In the genomic region with DNA sequence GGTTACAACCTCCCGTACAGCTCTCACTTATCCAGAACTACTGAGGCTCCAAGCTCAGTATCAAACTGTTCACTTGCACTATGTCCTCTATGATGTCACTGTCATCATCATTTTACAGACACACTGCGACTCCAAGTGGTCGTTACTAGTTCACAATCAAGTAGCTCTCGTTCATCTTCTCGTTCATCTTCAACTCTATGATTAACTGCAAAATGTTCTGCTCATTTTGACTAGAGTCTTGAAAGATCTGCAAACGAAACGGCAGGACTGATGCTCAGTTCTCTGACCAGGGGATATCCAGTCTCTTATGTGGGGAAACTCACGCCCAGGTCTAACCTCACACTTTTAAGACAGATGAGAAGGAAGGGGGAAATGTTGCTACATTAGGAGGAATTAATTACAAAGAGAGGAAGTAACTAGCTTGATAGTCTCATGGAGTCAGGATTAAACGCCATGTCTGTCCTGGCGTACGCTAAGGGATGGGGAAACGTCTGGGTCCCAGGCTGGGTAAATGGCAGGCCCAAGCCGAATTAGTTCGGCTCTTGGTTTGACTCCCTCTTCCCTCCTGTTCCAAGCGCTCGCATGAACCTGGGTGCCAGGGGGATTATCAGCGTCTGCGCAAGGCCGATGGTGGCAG, we compare ENCODE assay signal across 8 cellular contexts. TPM values are rescaled to one million over a fixed set of nuclear protein-coding genes. Genes with fewer than 3 reads are reported as not detected.
DNase-seq lines count a peak whose midpoint lies in the region; ATAC-seq lines count a peak whose summit lies in the region.

No MANE protein-coding gene starts in this region.

- H3K27ac Mint-ChIP-seq in activated naive CD4-positive, alpha-beta T cell treated with anti-CD3 and anti-CD28 coated beads for 36 hours: peak overlapping the region; percentile 96

- peak overlapping the region; percentile 52 for H3K9ac ChIP-seq in muscle layer of colon (ENCODE audit: low read length)

- no peaks in the 10 kb centered on the region for H3K9me3 Mint-ChIP-seq in activated naive CD4-positive, alpha-beta T cell treated with anti-CD3 and anti-CD28 coated beads for 36 hours

- peaks cover 8% of the 10 kb centered on the region for H3K36me3 Mint-ChIP-seq in activated naive CD4-positive, alpha-beta T cell treated with anti-CD3 and anti-CD28 coated beads for 36 hours (ENCODE audit: low read depth)

- CTCF ChIA-PET in activated naive CD4-positive, alpha-beta T cell treated with anti-CD3 and anti-CD28 coated beads for 36 hours (lab: Charles Lee): interaction anchor here (0.6 to 2.5 kb wide), 8 partner anchors 16 to 327 kb away, joined by 3 to 23 read pairs (median 3); no protein-coding TSS in a partner anchor

- peaks cover 26% of the 10 kb centered on the region for H3K4me1 Mint-ChIP-seq in activated naive CD4-positive, alpha-beta T cell treated with anti-CD3 and anti-CD28 coated beads for 36 hours (ENCODE audit: low read depth)

- peaks cover 14% of the 10 kb centered on the region for H3K4me1 ChIP-seq in effector memory CD4-positive, alpha-beta T cell (ENCODE audit: control insufficient read depth, insufficient read depth, low read length, poor library complexity, severe bottlenecking)
- H3K4me1 ChIP-seq in muscle layer of colon (ENCODE audit: insufficient read depth, low read length): peaks cover 23% of the 10 kb centered on the region

- H3K9me3 ChIP-seq in effector memory CD4-positive, alpha-beta T cell (ENCODE audit: control insufficient read depth, low read length): no peaks in the 10 kb centered on the region
- no peaks in the 10 kb centered on the region for H3K9me3 ChIP-seq in muscle layer of colon (ENCODE audit: low read length)

- no peaks in the 10 kb centered on the region for H3K27me3 Mint-ChIP-seq in activated naive CD4-positive, alpha-beta T cell treated with anti-CD3 and anti-CD28 coated beads for 36 hours (ENCODE audit: low read depth)

- peak overlapping the region; percentile 64 for H3K4me3 ChIP-seq in effector memory CD4-positive, alpha-beta T cell (ENCODE audit: insufficient read depth, low read depth, low read length, poor library complexity, severe bottlenecking)
- H3K4me3 ChIP-seq in muscle layer of colon (ENCODE audit: low read depth in 1 of 2, low read length in 2 of 2): peak overlapping the region; percentile 63 to 89

- H3K4me3 Mint-ChIP-seq in activated naive CD4-positive, alpha-beta T cell treated with anti-CD3 and anti-CD28 coated beads for 36 hours: peak overlapping the region; percentile 98

- intact Hi-C loops in activated naive CD4-positive, alpha-beta T cell treated with anti-CD3 and anti-CD28 coated beads for 36 hours (cut with micrococcal nuclease): loop anchor here (1.0 to 2.0 kb wide), 10 partner anchors 41 to 699 kb away; a partner anchor contains a TSS

- H3K27me3 ChIP-seq in effector memory CD4-positive, alpha-beta T cell (replicated peaks; ENCODE audit: control insufficient read depth, insufficient read depth, low read length, poor library complexity, severe bottlenecking): no peaks in the 10 kb centered on the region
- H3K27me3 ChIP-seq in muscle layer of colon (ENCODE audit: control insufficient read depth in 1 of 2, insufficient read depth in 2 of 2, low read length in 2 of 2): no peaks in the 10 kb centered on the region

- H3K27ac ChIP-seq in effector memory CD4-positive, alpha-beta T cell (ENCODE audit: insufficient read depth, low read length, poor library complexity, severe bottlenecking): peak overlapping the region; percentile 73
- peak overlapping the region; percentile 90 for H3K27ac ChIP-seq in muscle layer of colon (ENCODE audit: low read depth, low read length)

- no peak for ATAC-seq in GM21576 (IDR thresholded peaks at IDR 0.05; ENCODE audit: unreplicated experiment)

- DNase-seq in activated naive CD4-positive, alpha-beta T cell treated with anti-CD3 and anti-CD28 coated beads for 36 hours: peak; percentile 23
- DNase-seq in activated naive CD4-positive, alpha-beta T cell treated with Interleukin-2 at 50 U/mL for 16 hours: no peak
- DNase-seq in SIG-M5 (lab: John Stamatoyannopoulos, UW): peak; percentile 18
- no peak for DNase-seq in effector memory CD4-positive, alpha-beta T cell
- no peak for DNase-seq in LoVo (ENCODE audit: low spot score)
- DNase-seq in NCI-H1048 (lab: John Stamatoyannopoulos, UW): no peak

- peaks cover 4% of the 10 kb centered on the region for H3K36me3 ChIP-seq in effector memory CD4-positive, alpha-beta T cell (ENCODE audit: control insufficient read depth, insufficient read depth, low read length)
- peaks cover 13% of the 10 kb centered on the region for H3K36me3 ChIP-seq in muscle layer of colon (ENCODE audit: insufficient read depth, low read length)

RNA-seq across cellular contexts. Expression of a gene that starts 0.8 kb away (rescaled TPM):
- 10 to 100 TPM; 40.3 to 43.5 TPM for total RNA-seq in activated naive CD4-positive, alpha-beta T cell treated with anti-CD3 and anti-CD28 coated beads for 36 hours

RNA-seq across cellular contexts. Expression of a gene that starts 41.4 kb away (rescaled TPM):
- 10 to 100 TPM; 34.5 to 36.1 TPM for total RNA-seq in activated naive CD4-positive, alpha-beta T cell treated with anti-CD3 and anti-CD28 coated beads for 36 hours

Comparison
In these comparisons a context has a peak if more than half of its experiments do, and no peak if none do; other contexts are left out.
1. DNase-seq: peak in activated naive CD4-positive, alpha-beta T cell treated with anti-CD3 and anti-CD28 coated beads for 36 hours (single experiment) and SIG-M5 (single experiment); none in activated naive CD4-positive, alpha-beta T cell treated with Interleukin-2 at 50 U/mL for 16 hours (single experiment), effector memory CD4-positive, alpha-beta T cell (0 of 3), LoVo (single experiment) and NCI-H1048 (single experiment).